9 cellular contexts compared by ENCODE assay signal in genomic region chr7:74627699-74628411, GRCh38. TPM values are rescaled to one million over a fixed set of nuclear protein-coding genes. Genes with fewer than 3 reads are reported as not detected.
DNase-seq lines count a peak whose midpoint lies in the region; ATAC-seq, FAIRE-seq and TF ChIP-seq lines count a peak whose summit lies in the region.
"Had no signal": no experiment of that assay in that cellular context is flagged by ENCODE, and none has a peak within 500 bp of the region (broad histone marks: within the 10 kb centered on the region; RNA-seq: fewer than 3 reads in every experiment).

No MANE protein-coding gene starts in this region.

- H3K36me3 ChIP-seq in K562 (ENCODE audit: control insufficient read depth, insufficient read depth, low read length) (no peaks in the 10 kb centered on the region), mesendoderm (ENCODE audit: control insufficient read depth, insufficient read depth, low read length) (no peaks in the 10 kb centered on the region)

- no peak for TF ChIP-seq RAD21 in K562 (CRISPR knock-in tag; conservative IDR thresholded peaks at IDR 0.05 in 1 of 2, IDR thresholded peaks at IDR 0.05 in 1 of 2)

- H3K9me3 ChIP-seq in K562 (replicated peaks; ENCODE audit: control insufficient read depth, insufficient read depth, low read depth, low read length): no peaks in the 10 kb centered on the region

- H2AFZ ChIP-seq in K562 (ENCODE audit: low read depth, low read length): peak overlapping the region; percentile 71

- H3K79me2 ChIP-seq in K562 (ENCODE audit: control insufficient read depth, insufficient read depth, low read length): no peaks in the 10 kb centered on the region
- no peaks in the 10 kb centered on the region for H3K79me2 ChIP-seq in mesendoderm (ENCODE audit: control insufficient read depth, insufficient read depth, low read length)

- H2AK5ac ChIP-seq in mesendoderm (ENCODE audit: low read length): no peak overlapping the region

- H3K79me1 ChIP-seq in mesendoderm (ENCODE audit: low read length): no peaks in the 10 kb centered on the region

- peak overlapping the region; percentile 93 for H3K4ac ChIP-seq in mesendoderm (ENCODE audit: low read depth, low read length)

- no peak overlapping the region for H4K8ac ChIP-seq in mesendoderm (ENCODE audit: low read depth, low read length)

- POLR2A ChIA-PET in K562 (lab: Yijun Ruan, JAX): interaction anchor here (1.1 kb wide), 1 partner anchor 13 kb away, joined by 3 read pairs; no protein-coding TSS in a partner anchor

- H4K5ac ChIP-seq in mesendoderm (ENCODE audit: low read length): no peak overlapping the region

- no peak for TF ChIP-seq POLR2A in K562 (conservative IDR thresholded peaks at IDR 0.05)

- H3K36me3 Mint-ChIP-seq in activated T-helper 2 cell treated with anti-CD3 and anti-CD28 coated beads, Interferon-gamma antibody, Interleukin-2, Interleukin-4, amounts not matched to agents 10 μg/mL and 5 μg/mL and 100 μg/mL, durations not matched to agents 14 hours and 24 hours and 36 hours (ENCODE audit: low read depth): no peaks in the 10 kb centered on the region
- no peaks in the 10 kb centered on the region for H3K36me3 Mint-ChIP-seq in natural killer cell treated with Interleukin-12 subunit alpha and Interleukin-12 subunit beta and Interleukin-15 and Interleukin-18, amount 100 ng/mL, for 72 hours
- H3K36me3 Mint-ChIP-seq: memory B cell had no signal

- in situ Hi-C loops in K562 (cut with MboI): no loop called here

- no peak overlapping the region for H3K4me3 Mint-ChIP-seq in activated T-helper 2 cell treated with anti-CD3 and anti-CD28 coated beads, Interferon-gamma antibody, Interleukin-2, Interleukin-4, amounts not matched to agents 10 μg/mL and 5 μg/mL and 100 μg/mL, durations not matched to agents 14 hours and 24 hours and 36 hours (ENCODE audit: low read depth)
- no peak overlapping the region for H3K4me3 Mint-ChIP-seq in natural killer cell treated with Interleukin-12 subunit alpha and Interleukin-12 subunit beta and Interleukin-15 and Interleukin-18, amount 100 ng/mL, for 72 hours
- H3K4me3 Mint-ChIP-seq: memory B cell had no signal

- no peak overlapping the region for H3K56ac ChIP-seq in mesendoderm (ENCODE audit: low read length)

- no peak overlapping the region for H2BK5ac ChIP-seq in mesendoderm (ENCODE audit: low read length)

- no peak overlapping the region for H3K4me2 ChIP-seq in K562 (ENCODE audit: insufficient read depth, low read length)
- H3K4me2 ChIP-seq in mesendoderm (ENCODE audit: low read length): no peak overlapping the region

- H2BK120ac ChIP-seq in mesendoderm (ENCODE audit: low read depth, low read length): no peak overlapping the region

- H3K27ac ChIP-seq in K562 (ENCODE audit: extremely low read depth, low read depth, low read length) (no peak overlapping the region), mesendoderm (ENCODE audit: low read depth, low read length) (no peak overlapping the region)

- no peak overlapping the region for H3K23ac ChIP-seq in mesendoderm (ENCODE audit: low read length)

- BruUV-seq in K562 (replicated peaks; lab: Mats Ljungman, UMichigan): no TSS peak

- 55% methylated on average over 11 of the region's 11 CpGs for WGBS in K562 (ENCODE audit: insufficient coverage, low coverage, missing lambda C conversion rate)
- WGBS in mesendoderm (ENCODE audit: extremely low coverage, insufficient coverage, low lambda C conversion rate): no CpG with 5 or more reads among the region's 11 CpGs

- FAIRE-seq in K562 (lab: Jason Lieb, UNC): peak; percentile 6

- no peaks in the 10 kb centered on the region for H3K9me1 ChIP-seq in K562 (ENCODE audit: control insufficient read depth, insufficient read depth, low read length)

- TF ChIP-seq EP300 in K562 (IDR thresholded peaks at IDR 0.05; ENCODE audit: low read length): no peak

- H3K18ac ChIP-seq in mesendoderm (ENCODE audit: low read length): no peak overlapping the region

- H3K27ac Mint-ChIP-seq in activated T-helper 2 cell treated with anti-CD3 and anti-CD28 coated beads, Interferon-gamma antibody, Interleukin-2, Interleukin-4, amounts not matched to agents 10 μg/mL and 5 μg/mL and 100 μg/mL, durations not matched to agents 14 hours and 24 hours and 36 hours: no peak overlapping the region
- H3K27ac Mint-ChIP-seq in natural killer cell treated with Interleukin-12 subunit alpha and Interleukin-12 subunit beta and Interleukin-15 and Interleukin-18, amount 100 ng/mL, for 72 hours: no peak overlapping the region
- H3K27ac Mint-ChIP-seq: memory B cell had no signal

- no peaks in the 10 kb centered on the region for H4K20me1 ChIP-seq in K562 (replicated peaks; ENCODE audit: control insufficient read depth, insufficient read depth, low read length)

- H3K27me3 Mint-ChIP-seq in activated T-helper 2 cell treated with anti-CD3 and anti-CD28 coated beads, Interferon-gamma antibody, Interleukin-2, Interleukin-4, amounts not matched to agents 10 μg/mL and 5 μg/mL and 100 μg/mL, durations not matched to agents 14 hours and 24 hours and 36 hours (ENCODE audit: low read depth): no peaks in the 10 kb centered on the region
- H3K27me3 Mint-ChIP-seq in natural killer cell treated with Interleukin-12 subunit alpha and Interleukin-12 subunit beta and Interleukin-15 and Interleukin-18, amount 100 ng/mL, for 72 hours: no peaks in the 10 kb centered on the region

- intact Hi-C loops in K562 (cut with micrococcal nuclease): loop anchor here (5.0 kb wide), 1 partner anchor 79 kb away; no protein-coding TSS in a partner anchor
- intact Hi-C loops in activated T-helper 2 cell treated with anti-CD3 and anti-CD28 coated beads, Interferon-gamma antibody, Interleukin-2, Interleukin-4, amounts not matched to agents 10 μg/mL and 5 μg/mL and 100 μg/mL, durations not matched to agents 14 hours and 24 hours and 36 hours (cut with micrococcal nuclease): no loop called here

- TF ChIP-seq CTCF in AG09309 (IDR thresholded peaks at IDR 0.05; ENCODE audit: control insufficient read depth, insufficient read depth, low read depth, low read length, missing control alignments): no peak
- no peak for TF ChIP-seq CTCF in K562 (IDR thresholded peaks at IDR 0.05 in 2 of 3, conservative IDR thresholded peaks at IDR 0.05 in 1 of 3; ENCODE audit: insufficient read depth in 2 of 3, low read depth in 1 of 3, low read length in 3 of 3)

- peaks cover 0 to under 1% of the 10 kb centered on the region in 2 experiments; a peak in 1 of 5 replicates for H3K27me3 ChIP-seq in K562 (ENCODE audit: control insufficient read depth in 2 of 2, insufficient read depth in 2 of 2, low read length in 2 of 2)
- no peaks in the 10 kb centered on the region for H3K27me3 ChIP-seq in mesendoderm (ENCODE audit: insufficient read depth, low read length, poor library complexity)

- H3K4me1 ChIP-seq in K562 (replicated peaks in 1 of 2; ENCODE audit: control insufficient read depth in 2 of 2, insufficient read depth in 2 of 2, low read length in 2 of 2): peaks cover 0 to 2% of the 10 kb centered on the region in 2 experiments; a peak in 2 of 5 replicates
- H3K4me1 ChIP-seq in mesendoderm (ENCODE audit: control insufficient read depth, low read depth, low read length): no peaks in the 10 kb centered on the region

- H3K4me3 ChIP-seq in AG09309 (ENCODE audit: control insufficient read depth, low read depth, low read length) (no peak overlapping the region), K562 (no peak overlapping the region), mesendoderm (ENCODE audit: low read length) (no peak overlapping the region)

- DNase-seq in AG09309 (ENCODE audit: low read depth) (peak; percentile 39), NCI-H1105 treated with DMSO at 0.1 percent for 48 hours (lab: John Stamatoyannopoulos, UW) (peak; percentile 92), K562 (ENCODE audit: extremely low read depth in 1 of 4, low spot score in 3 of 4) (no peak), mesendoderm (peak; percentile 46), AML-193 (lab: John Stamatoyannopoulos, UW) (no peak)
- no peak for DNase-seq in activated T-helper 2 cell treated with anti-CD3 and anti-CD28 coated beads, Interferon-gamma antibody, Interleukin-2, Interleukin-4, amounts not matched to agents 10 μg/mL and 5 μg/mL and 100 μg/mL, durations not matched to agents 14 hours and 24 hours and 36 hours (ENCODE audit: low spot score)
- no peak for DNase-seq in natural killer cell treated with Interleukin-12 subunit alpha and Interleukin-12 subunit beta and Interleukin-15 and Interleukin-18, amount 100 ng/mL, for 72 hours (ENCODE audit: low spot score)

- H3K4me1 Mint-ChIP-seq in activated T-helper 2 cell treated with anti-CD3 and anti-CD28 coated beads, Interferon-gamma antibody, Interleukin-2, Interleukin-4, amounts not matched to agents 10 μg/mL and 5 μg/mL and 100 μg/mL, durations not matched to agents 14 hours and 24 hours and 36 hours (ENCODE audit: low read depth): peaks cover 2% of the 10 kb centered on the region
- H3K4me1 Mint-ChIP-seq in natural killer cell treated with Interleukin-12 subunit alpha and Interleukin-12 subunit beta and Interleukin-15 and Interleukin-18, amount 100 ng/mL, for 72 hours (ENCODE audit: low read depth in 2 of 2): no peaks in the 10 kb centered on the region

- no peaks in the 10 kb centered on the region for H3K9me3 Mint-ChIP-seq in activated T-helper 2 cell treated with anti-CD3 and anti-CD28 coated beads, Interferon-gamma antibody, Interleukin-2, Interleukin-4, amounts not matched to agents 10 μg/mL and 5 μg/mL and 100 μg/mL, durations not matched to agents 14 hours and 24 hours and 36 hours
- no peaks in the 10 kb centered on the region for H3K9me3 Mint-ChIP-seq in natural killer cell treated with Interleukin-12 subunit alpha and Interleukin-12 subunit beta and Interleukin-15 and Interleukin-18, amount 100 ng/mL, for 72 hours
- H3K9me3 Mint-ChIP-seq: memory B cell had no signal

- peak overlapping the region in 1 of 2 experiments; percentile 53; a peak in 2 of 4 replicates for H3K9ac ChIP-seq in K562 (ENCODE audit: insufficient read depth in 1 of 2, low read depth in 2 of 2, low read length in 2 of 2)
- no peak overlapping the region for H3K9ac ChIP-seq in mesendoderm (ENCODE audit: low read length)

- CTCF ChIA-PET in K562 (lab: Yijun Ruan, JAX; ENCODE audit: low intra/inter-chr PET ratio): no interaction called here

- ATAC-seq in K562 (peak; percentile 26; the same call in 1 of the 3 replicates), HG03108 (IDR thresholded peaks at IDR 0.05; ENCODE audit: unreplicated experiment) (no peak)
- ATAC-seq in natural killer cell treated with Interleukin-12 subunit alpha and Interleukin-12 subunit beta and Interleukin-15 and Interleukin-18, amount 100 ng/mL, for 72 hours: no peak

- no peak overlapping the region for H2BK15ac ChIP-seq in mesendoderm (replicated peaks; ENCODE audit: low read depth)

RNA-seq across cellular contexts. Expression of gene GTF2I, which starts 29.7 kb away (rescaled TPM):
- total RNA-seq in K562 (2011; cell fraction: chromatin; rRNA removed; ENCODE audit: low replicate concordance): 354 and 727 TPM in 2 replicates
- total RNA-seq in K562 (2011; cell fraction: nucleolus; rRNA removed): 159 and 162 TPM in 2 replicates
- total RNA-seq in K562 (2011; cell fraction: nucleoplasm; rRNA removed): 250 and 342 TPM in 2 replicates
- total RNA-seq in K562 (2014; rRNA removed) (90.0 and 141 TPM in 2 replicates), K562 (2014; rRNA removed; fragmentation: Illumina TruSeq; extraction: Trizol) (112 and 113 TPM in 2 replicates), K562 (2015; rRNA removed; fragmentation: Illumina TruSeq; extraction: Trizol) (96.8 and 103 TPM in 2 replicates), K562 (2021) (161 and 162 TPM in 2 replicates)
- polyA plus RNA-seq in K562 (2011; rRNA removed) (65.7 and 70.5 TPM in 2 replicates), K562 (2014; fragmentation: Illumina TruSeq; extraction: Trizol) (112 and 138 TPM in 2 replicates), K562 (2014; fragmentation: Nextera tagmentation; extraction: Ambion mirVana) (10 to 100 TPM in 1 of 2 experiments, 1 to 10 TPM in 1; 8.4 to 12.6 TPM), K562 (2014; rRNA removed) (79.2 and 80.5 TPM in 2 replicates)
- 23.9 and 71.9 TPM in 2 replicates for polyA plus RNA-seq in K562 (2011; cell fraction: cytosol; rRNA removed)
- polyA plus RNA-seq in K562 (2011; cell fraction: nucleus; rRNA removed): 147 and 175 TPM in 2 replicates
- 83.7 and 98.2 TPM in 2 replicates for polyA plus RNA-seq in K562 (2012)
- polyA minus RNA-seq in K562 (2011; rRNA and poly(A)+ RNA removed): 52.0 and 61.9 TPM in 2 replicates
- 42.7 and 48.1 TPM in 2 replicates for polyA minus RNA-seq in K562 (2011; cell fraction: cytosol; rRNA and poly(A)+ RNA removed)
- 73.9 and 81.9 TPM in 2 replicates for polyA minus RNA-seq in K562 (2011; cell fraction: nucleus; rRNA and poly(A)+ RNA removed)
- 245 TPM for polyA plus RNA-seq in mesendoderm (2013, experiment 1 of 2)
- 257 TPM for polyA plus RNA-seq in mesendoderm (2013, experiment 2 of 2)
- 186 and 188 TPM in 2 replicates for total RNA-seq in activated T-helper 2 cell treated with anti-CD3 and anti-CD28 coated beads, Interferon-gamma antibody, Interleukin-2, Interleukin-4, amounts not matched to agents 10 μg/mL and 5 μg/mL and 100 μg/mL, durations not matched to agents 14 hours and 24 hours and 36 hours
- 100 to 1,000 TPM; 103 to 219 TPM for total RNA-seq in natural killer cell treated with Interleukin-12 subunit alpha and Interleukin-12 subunit beta and Interleukin-15 and Interleukin-18, amount 100 ng/mL, for 72 hours

Comparison
In these comparisons a context has a peak if more than half of its experiments do, and no peak if none do; other contexts are left out.
1. DNase-seq: peak in AG09309 (single experiment), NCI-H1105 treated with DMSO at 0.1 percent for 48 hours (single experiment) and mesendoderm (single experiment); none in K562 (0 of 4), activated T-helper 2 cell treated with anti-CD3 and anti-CD28 coated beads, Interferon-gamma antibody, Interleukin-2, Interleukin-4, amounts not matched to agents 10 μg/mL and 5 μg/mL and 100 μg/mL, durations not matched to agents 14 hours and 24 hours and 36 hours (single experiment), natural killer cell treated with Interleukin-12 subunit alpha and Interleukin-12 subunit beta and Interleukin-15 and Interleukin-18, amount 100 ng/mL, for 72 hours (single experiment) and AML-193 (0 of 2).